In genomic region chr15:56887782-56888127, GRCh38 we compare ENCODE assay signal across 8 cellular contexts. TPM values are rescaled to one million over a fixed set of nuclear protein-coding genes. Genes with fewer than 3 reads are reported as not detected.
A peak's percentile ranks its signal among the peaks of the same experiment; 100 is the strongest.
DNase-seq lines count a peak whose midpoint lies in the region; ATAC-seq, FAIRE-seq and TF ChIP-seq lines count a peak whose summit lies in the region.

No MANE protein-coding gene starts in this region.

- peaks cover 24 to 31% (median 26%) of the 10 kb centered on the region in 3 donors for H3K4me1 Mint-ChIP-seq in T-cell

- no peaks in the 10 kb centered on the region for H3K9me3 Mint-ChIP-seq in T-cell

- TF ChIP-seq CTCF in GM12864 (IDR thresholded peaks at IDR 0.05; ENCODE audit: low read depth, low read length, missing control alignments) (no peak), fibroblast of the aortic adventitia (IDR thresholded peaks at IDR 0.05; ENCODE audit: insufficient read depth, low read length) (no peak), retinal pigment epithelial cell (conservative IDR thresholded peaks at IDR 0.05; ENCODE audit: low read depth, low read length) (no peak)

- CTCF ChIA-PET in T-cell (lab: Charles Lee) = no interaction called here

- DNase-seq in GM12864 (ENCODE audit: low read depth) (no peak), T-cell (no peak), fibroblast of the aortic adventitia (ENCODE audit: low read depth) (no peak), retinal pigment epithelial cell (ENCODE audit: low read depth) (no peak), frontal cortex (ENCODE audit: low spot score in 2 of 2) (no peak), midbrain (lab: John Stamatoyannopoulos, UW) (no peak)
- no peak for DNase-seq in effector CD4-positive, alpha-beta T cell
- no peak for DNase-seq in activated CD4-positive, CD25-positive, alpha-beta regulatory T cell (lab: John Stamatoyannopoulos, UW)

- no peaks in the 10 kb centered on the region for H3K36me3 Mint-ChIP-seq in T-cell

- no peak for ATAC-seq in T-cell (replicated peaks in 1 of 4)

- H3K4me3 ChIP-seq in GM12864 (ENCODE audit: low read depth, low read length) = peak overlapping the region; percentile 92
- peak overlapping the region; percentile 67 for H3K4me3 ChIP-seq in fibroblast of the aortic adventitia (ENCODE audit: low read depth, low read length)
- peak overlapping the region; percentile 66 for H3K4me3 ChIP-seq in retinal pigment epithelial cell (ENCODE audit: low read length)

- no peaks in the 10 kb centered on the region for H3K27me3 Mint-ChIP-seq in T-cell

- H3K4me3 Mint-ChIP-seq in T-cell = peak overlapping the region; percentile 85 to 89 (median 85)

- no peak for FAIRE-seq in frontal cortex (lab: Jason Lieb, UNC)

- H3K27ac Mint-ChIP-seq in T-cell = peak overlapping the region; percentile 85 to 87

- POLR2A ChIA-PET in T-cell (lab: Charles Lee) = no interaction called here

RNA-seq across cellular contexts. Expression of gene TCF12, which starts 30.7 kb away (rescaled TPM):
- 10 to 100 TPM; 68.0 to 94.3 (median 83.0) TPM for total RNA-seq in T-cell
- total RNA-seq in fibroblast of the aortic adventitia (ENCODE audit: low replicate concordance) = 89.2 and 137 TPM in 2 replicates
- 87.2 TPM for total RNA-seq in frontal cortex
